Comparison of ENCODE assay signal across 1 cellular context in the genomic region with DNA sequence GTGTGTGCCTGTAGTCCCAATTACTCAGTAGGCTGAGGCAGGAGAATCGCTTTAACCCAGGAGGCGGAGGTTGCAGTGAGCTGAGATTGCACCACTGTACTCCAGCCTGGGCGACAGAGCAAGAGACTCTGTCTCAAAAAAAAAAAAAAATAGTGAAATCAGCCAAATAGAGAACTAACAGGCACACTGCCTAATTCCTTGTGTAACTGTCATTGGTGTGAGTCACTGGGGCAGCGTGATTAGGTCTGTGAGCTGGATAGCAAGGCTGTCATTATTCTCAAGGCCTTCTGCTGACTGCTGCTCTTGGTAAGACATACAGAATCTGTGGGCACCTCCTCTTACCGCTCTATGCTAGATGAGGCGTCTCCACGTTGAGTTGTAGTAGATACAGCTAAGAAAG.
A peak's percentile ranks its signal among the peaks of the same experiment; 100 is the strongest.
TF ChIP-seq lines count a peak whose summit lies in the region.

No MANE protein-coding gene starts in this region.

TF ChIP-seq in liver, 16 proteins besides CTCF, POLR2A, EP300 and RAD21 (continued from another document):
- TF ChIP-seq, protein P1, sequence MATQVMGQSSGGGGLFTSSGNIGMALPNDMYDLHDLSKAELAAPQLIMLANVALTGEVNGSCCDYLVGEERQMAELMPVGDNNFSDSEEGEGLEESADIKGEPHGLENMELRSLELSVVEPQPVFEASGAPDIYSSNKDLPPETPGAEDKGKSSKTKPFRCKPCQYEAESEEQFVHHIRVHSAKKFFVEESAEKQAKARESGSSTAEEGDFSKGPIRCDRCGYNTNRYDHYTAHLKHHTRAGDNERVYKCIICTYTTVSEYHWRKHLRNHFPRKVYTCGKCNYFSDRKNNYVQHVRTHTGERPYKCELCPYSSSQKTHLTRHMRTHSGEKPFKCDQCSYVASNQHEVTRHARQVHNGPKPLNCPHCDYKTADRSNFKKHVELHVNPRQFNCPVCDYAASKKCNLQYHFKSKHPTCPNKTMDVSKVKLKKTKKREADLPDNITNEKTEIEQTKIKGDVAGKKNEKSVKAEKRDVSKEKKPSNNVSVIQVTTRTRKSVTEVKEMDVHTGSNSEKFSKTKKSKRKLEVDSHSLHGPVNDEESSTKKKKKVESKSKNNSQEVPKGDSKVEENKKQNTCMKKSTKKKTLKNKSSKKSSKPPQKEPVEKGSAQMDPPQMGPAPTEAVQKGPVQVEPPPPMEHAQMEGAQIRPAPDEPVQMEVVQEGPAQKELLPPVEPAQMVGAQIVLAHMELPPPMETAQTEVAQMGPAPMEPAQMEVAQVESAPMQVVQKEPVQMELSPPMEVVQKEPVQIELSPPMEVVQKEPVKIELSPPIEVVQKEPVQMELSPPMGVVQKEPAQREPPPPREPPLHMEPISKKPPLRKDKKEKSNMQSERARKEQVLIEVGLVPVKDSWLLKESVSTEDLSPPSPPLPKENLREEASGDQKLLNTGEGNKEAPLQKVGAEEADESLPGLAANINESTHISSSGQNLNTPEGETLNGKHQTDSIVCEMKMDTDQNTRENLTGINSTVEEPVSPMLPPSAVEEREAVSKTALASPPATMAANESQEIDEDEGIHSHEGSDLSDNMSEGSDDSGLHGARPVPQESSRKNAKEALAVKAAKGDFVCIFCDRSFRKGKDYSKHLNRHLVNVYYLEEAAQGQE (IDR thresholded peaks at IDR 0.05) = peak; percentile 92
- TF ChIP-seq SP1 (IDR thresholded peaks at IDR 0.05) (peak; percentile 67), EGR1 (IDR thresholded peaks at IDR 0.05; ENCODE audit: low read depth in 2 of 2) (no peak), FOXA2 (IDR thresholded peaks at IDR 0.05) (peak; percentile 48), JUND (IDR thresholded peaks at IDR 0.05) (peak; percentile 97 to 98), YY1 (IDR thresholded peaks at IDR 0.05) (peak; percentile 53)
